ENCODE assay signal across 9 cellular contexts in genomic region chr14:34628681-34629135, GRCh38. TPM values are rescaled to one million over a fixed set of nuclear protein-coding genes. Genes with fewer than 3 reads are reported as not detected.
DNase-seq lines count a peak whose midpoint lies in the region; ATAC-seq, FAIRE-seq and TF ChIP-seq lines count a peak whose summit lies in the region.
"Had no signal": no experiment of that assay in that cellular context is flagged by ENCODE, and none has a peak within 500 bp of the region (broad histone marks: within the 10 kb centered on the region; RNA-seq: fewer than 3 reads in every experiment).

No MANE protein-coding gene starts in this region.

- no peak overlapping the region for H4K5ac ChIP-seq in H1 (ENCODE audit: insufficient read length, low read depth, low read length)

- H3K36me3 ChIP-seq in H1 (ENCODE audit: control insufficient read depth in 2 of 4, insufficient read depth in 4 of 4, low read length in 3 of 4), result no peaks in the 10 kb centered on the region
- no peaks in the 10 kb centered on the region for H3K36me3 ChIP-seq in neural cell (ENCODE audit: insufficient read depth, low read length)

- H4K20me1 ChIP-seq in H1 (replicated peaks in 1 of 2; ENCODE audit: control insufficient read depth in 1 of 2, insufficient read depth in 2 of 2, low read length in 2 of 2), result no peaks in the 10 kb centered on the region
- H4K20me1 ChIP-seq in neural cell (ENCODE audit: insufficient read depth), result no peaks in the 10 kb centered on the region

- H3K4me2 ChIP-seq in H1 (ENCODE audit: insufficient read depth in 1 of 2, low read depth in 2 of 2, low read length in 2 of 2), result peak overlapping the region; percentile 70 to 72
- peak overlapping the region; percentile 74 for H3K4me2 ChIP-seq in neural cell (ENCODE audit: low read length)

- H2BK12ac ChIP-seq in H1 (ENCODE audit: low read depth, low read length), result no peak overlapping the region

- H3K79me1 ChIP-seq in H1 (ENCODE audit: low read depth, low read length), result no peaks in the 10 kb centered on the region

- FAIRE-seq in H1 (lab: Jason Lieb, UNC), result no peak
- FAIRE-seq: G401.6 had no signal

- H4K8ac ChIP-seq in H1 (ENCODE audit: extremely low read depth, insufficient read depth, low read length), result no peak overlapping the region

- H3K27me3 ChIP-seq in H1 (replicated peaks in 1 of 4; ENCODE audit: control insufficient read depth in 3 of 4, extremely low read depth in 1 of 4, insufficient read depth in 3 of 4, low read length in 3 of 4) (no peaks in the 10 kb centered on the region), neural cell (ENCODE audit: insufficient read depth, low read depth, low read length) (no peaks in the 10 kb centered on the region)

- H3K56ac ChIP-seq in H1 (replicated peaks; ENCODE audit: insufficient read length, low read depth, low read length), result no peak overlapping the region

- no peak for ATAC-seq in GM19397 (IDR thresholded peaks at IDR 0.05; ENCODE audit: unreplicated experiment)

- no peak overlapping the region for H2BK120ac ChIP-seq in H1 (replicated peaks; ENCODE audit: low read depth, low read length)

- TF ChIP-seq CTCF in VCaP (conservative IDR thresholded peaks at IDR 0.05), result no peak
- no peak for TF ChIP-seq CTCF in H1 (IDR thresholded peaks at IDR 0.05; ENCODE audit: control extremely low read depth in 1 of 3, insufficient read depth in 1 of 3, low read depth in 1 of 3, low read length in 3 of 3)
- no peak for TF ChIP-seq CTCF in neural cell (IDR thresholded peaks at IDR 0.05; ENCODE audit: poor library complexity, severe bottlenecking)

- H3K9ac ChIP-seq in H1 (replicated peaks in 1 of 4; ENCODE audit: extremely low read depth in 1 of 4, low read depth in 3 of 4, low read length in 3 of 4) (no peak overlapping the region), neural cell (ENCODE audit: low read length) (peak overlapping the region; percentile 93)

- 60% methylated on average over 5 of the region's 5 CpGs; no CpG with 5 or more reads in 1 of the 2 experiments for WGBS in H1 (ENCODE audit: extremely low coverage in 1 of 2, insufficient coverage in 1 of 2, insufficient read length in 1 of 2, insufficient replicate concordance in 2 of 2, low coverage in 1 of 2, low lambda C conversion rate in 2 of 2, missing lambda C conversion rate in 1 of 2), 2 experiments

- H3K9me3 ChIP-seq in H1 (ENCODE audit: insufficient read depth in 2 of 2, low read depth in 1 of 2, low read length in 1 of 2) (no peaks in the 10 kb centered on the region), neural cell (ENCODE audit: low read length) (no peaks in the 10 kb centered on the region)

- TF ChIP-seq EP300 in H1 (IDR thresholded peaks at IDR 0.05; ENCODE audit: borderline replicate concordance in 1 of 2, low read depth in 2 of 2, low read length in 2 of 2) (no peak), neural cell (conservative IDR thresholded peaks at IDR 0.05; ENCODE audit: poor library complexity, severe bottlenecking) (no peak)

- TF ChIP-seq RAD21 in H1 (IDR thresholded peaks at IDR 0.05 in 1 of 2, conservative IDR thresholded peaks at IDR 0.05 in 1 of 2; ENCODE audit: low read depth in 2 of 2, low read length in 2 of 2) (no peak), neural cell (conservative IDR thresholded peaks at IDR 0.05) (no peak)

- no peak overlapping the region for H2BK5ac ChIP-seq in H1 (ENCODE audit: low read depth, low read length)

- no peaks in the 10 kb centered on the region for H3K9me2 ChIP-seq in neural cell (ENCODE audit: insufficient read depth, low read length)

- no peaks in the 10 kb centered on the region for H3F3A ChIP-seq in neural cell (ENCODE audit: insufficient read depth, low read length, poor library complexity, severe bottlenecking)

- no peak overlapping the region for H3K4ac ChIP-seq in H1 (replicated peaks; ENCODE audit: insufficient read length, low read depth, low read length)

- H2AFZ ChIP-seq in H1 (ENCODE audit: low read length) (no peak overlapping the region), neural cell (ENCODE audit: low read depth, low read length) (no peak overlapping the region)

- H2BK15ac ChIP-seq in H1 (ENCODE audit: low read length), result no peak overlapping the region

- H3K18ac ChIP-seq in H1 (ENCODE audit: extremely low read depth, low read length), result no peak overlapping the region

- no peak overlapping the region for H2BK20ac ChIP-seq in H1 (ENCODE audit: low read length)

- H3K79me2 ChIP-seq in H1 (ENCODE audit: control insufficient read depth in 1 of 2, insufficient read depth in 2 of 2, low read length in 2 of 2) (peaks cover 0 to 17% of the 10 kb centered on the region in 2 experiments; a peak in 1 of 4 replicates), neural cell (replicated peaks; ENCODE audit: insufficient read depth, low read length) (peaks cover 21% of the 10 kb centered on the region)

- H3K23me2 ChIP-seq in H1 (ENCODE audit: low read depth, low read length), result peaks cover 4% of the 10 kb centered on the region

- H3K4me3 ChIP-seq in H1 (ENCODE audit: extremely low read depth in 1 of 4, insufficient read depth in 2 of 4, low read depth in 3 of 4, low read length in 4 of 4) (peak overlapping the region; percentile 91 to 99 (median 92); a peak in 5 of 8 replicates), neural cell (ENCODE audit: low read length) (peak overlapping the region; percentile 89)

- H3K4me1 ChIP-seq in H1 (replicated peaks in 1 of 4; ENCODE audit: control insufficient read depth in 3 of 4, insufficient read depth in 4 of 4, low read length in 3 of 4), result peaks cover 0 to 2% (median under 1%) of the 10 kb centered on the region in 4 experiments; a peak in 1 of 7 replicates

- no peak overlapping the region for H3K14ac ChIP-seq in H1 (ENCODE audit: insufficient read length)

- no peak overlapping the region for H2AK5ac ChIP-seq in H1 (ENCODE audit: low read depth, low read length)

- POLR2A ChIA-PET in H1 (lab: Charles Lee; ENCODE audit: partially characterized antibody), result interaction anchor here (1.0 kb wide), 1 partner anchor 18 kb away, joined by 3 read pairs; no protein-coding TSS in a partner anchor

- peak; percentile 47 for DNase-seq in NCI-H510A treated with DMSO at 0.1 percent for 48 hours (lab: John Stamatoyannopoulos, UW)
- DNase-seq in NCI-H510A (lab: John Stamatoyannopoulos, UW), result no peak
- DNase-seq in H1 (ENCODE audit: low read depth in 1 of 2, low spot score in 2 of 2), result no peak
- DNase-seq in NCI-H524 treated with DMSO at 0.1 percent for 48 hours (lab: John Stamatoyannopoulos, UW), result no peak
- DNase-seq in HT-29 (ENCODE audit: low spot score), result no peak

- H4K91ac ChIP-seq in H1 (replicated peaks; ENCODE audit: insufficient read length, low read length), result no peak overlapping the region

- H3K27ac ChIP-seq in VCaP (peak overlapping the region; percentile 86), H1 (ENCODE audit: low read depth, low read length) (no peak overlapping the region), neural cell (ENCODE audit: low read length) (no peak overlapping the region)

- H3K23ac ChIP-seq in H1 (ENCODE audit: insufficient read length), result no peak overlapping the region

- TF ChIP-seq POLR2A in H1 (IDR thresholded peaks at IDR 0.05; ENCODE audit: control extremely low read depth in 1 of 2, low read depth in 2 of 2, low read length in 2 of 2), result no peak

- CTCF ChIA-PET in H1 (lab: Charles Lee; ENCODE audit: partially characterized antibody), result no interaction called here

TF ChIP-seq in H1, 55 proteins besides CTCF, POLR2A, EP300 and RAD21:
- TF ChIP-seq JUND (IDR thresholded peaks at IDR 0.05; ENCODE audit: low read length), result no peak
- no peak for TF ChIP-seq ZNF274 (IDR thresholded peaks at IDR 0.05; ENCODE audit: borderline replicate concordance, extremely low read depth, low read length)
- TF ChIP-seq CBX8 (IDR thresholded peaks at IDR 0.05; ENCODE audit: borderline replicate concordance, low read depth, low read length), result no peak
- TF ChIP-seq RBBP5 (IDR thresholded peaks at IDR 0.05; ENCODE audit: borderline replicate concordance, low read depth, low read length), result no peak
- no peak for TF ChIP-seq POLR2AphosphoS5 (IDR thresholded peaks at IDR 0.05; ENCODE audit: low read depth, low read length)
- TF ChIP-seq CHD2 (IDR thresholded peaks at IDR 0.05; ENCODE audit: low read length), result no peak
- no peak for TF ChIP-seq PHF8 (conservative IDR thresholded peaks at IDR 0.05; ENCODE audit: low read depth, low read length)

TF ChIP-seq in neural cell, 6 proteins besides CTCF, POLR2A, EP300 and RAD21 (continues in another document):
- TF ChIP-seq, protein P1, sequence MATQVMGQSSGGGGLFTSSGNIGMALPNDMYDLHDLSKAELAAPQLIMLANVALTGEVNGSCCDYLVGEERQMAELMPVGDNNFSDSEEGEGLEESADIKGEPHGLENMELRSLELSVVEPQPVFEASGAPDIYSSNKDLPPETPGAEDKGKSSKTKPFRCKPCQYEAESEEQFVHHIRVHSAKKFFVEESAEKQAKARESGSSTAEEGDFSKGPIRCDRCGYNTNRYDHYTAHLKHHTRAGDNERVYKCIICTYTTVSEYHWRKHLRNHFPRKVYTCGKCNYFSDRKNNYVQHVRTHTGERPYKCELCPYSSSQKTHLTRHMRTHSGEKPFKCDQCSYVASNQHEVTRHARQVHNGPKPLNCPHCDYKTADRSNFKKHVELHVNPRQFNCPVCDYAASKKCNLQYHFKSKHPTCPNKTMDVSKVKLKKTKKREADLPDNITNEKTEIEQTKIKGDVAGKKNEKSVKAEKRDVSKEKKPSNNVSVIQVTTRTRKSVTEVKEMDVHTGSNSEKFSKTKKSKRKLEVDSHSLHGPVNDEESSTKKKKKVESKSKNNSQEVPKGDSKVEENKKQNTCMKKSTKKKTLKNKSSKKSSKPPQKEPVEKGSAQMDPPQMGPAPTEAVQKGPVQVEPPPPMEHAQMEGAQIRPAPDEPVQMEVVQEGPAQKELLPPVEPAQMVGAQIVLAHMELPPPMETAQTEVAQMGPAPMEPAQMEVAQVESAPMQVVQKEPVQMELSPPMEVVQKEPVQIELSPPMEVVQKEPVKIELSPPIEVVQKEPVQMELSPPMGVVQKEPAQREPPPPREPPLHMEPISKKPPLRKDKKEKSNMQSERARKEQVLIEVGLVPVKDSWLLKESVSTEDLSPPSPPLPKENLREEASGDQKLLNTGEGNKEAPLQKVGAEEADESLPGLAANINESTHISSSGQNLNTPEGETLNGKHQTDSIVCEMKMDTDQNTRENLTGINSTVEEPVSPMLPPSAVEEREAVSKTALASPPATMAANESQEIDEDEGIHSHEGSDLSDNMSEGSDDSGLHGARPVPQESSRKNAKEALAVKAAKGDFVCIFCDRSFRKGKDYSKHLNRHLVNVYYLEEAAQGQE (IDR thresholded peaks at IDR 0.05; ENCODE audit: borderline replicate concordance), result no peak

RNA-seq across cellular contexts. Expression of gene SNX6, which starts 1.2 kb away (rescaled TPM):
- 54.8 and 71.1 TPM in 2 replicates for total RNA-seq in H1 (2021; fragmentation: NEBNext Ultra II Directional; extraction: Animal tissue kit (Norgen Biotek cat#: 25700))
- polyA plus RNA-seq in H1 (2011; rRNA removed) (28.0 and 53.4 TPM in 2 replicates), neural cell (129 and 138 TPM in 2 replicates)
- polyA plus RNA-seq in H1 (2011; cell fraction: cytosol; rRNA removed), result 53.0 TPM
- 6.4 TPM for polyA plus RNA-seq in H1 (2011; cell fraction: nucleus; rRNA removed)
- polyA plus RNA-seq in H1 (2012, experiment 1 of 2), result 31.2 to 76.1 TPM (median 42.9 TPM) in 4 replicates
- 6.2 TPM for polyA plus RNA-seq in H1 (2012, experiment 2 of 2)
- polyA plus RNA-seq in H1 (2013, experiment 1 of 2), result 51.5 TPM
- 51.7 TPM for polyA plus RNA-seq in H1 (2013, experiment 2 of 2)
- 18.0 and 28.3 TPM in 2 replicates for polyA minus RNA-seq in H1 (2011; rRNA and poly(A)+ RNA removed)
- 16.6 TPM for polyA minus RNA-seq in H1 (2011; cell fraction: cytosol; rRNA and poly(A)+ RNA removed)
- polyA minus RNA-seq in H1 (2011; cell fraction: nucleus; rRNA and poly(A)+ RNA removed), result 18.0 TPM
- polyA minus RNA-seq in neural cell, result 170 and 205 TPM in 2 replicates
- 9.4 and 9.8 TPM in 2 replicates for total RNA-seq in HT-29 (2014; rRNA removed; shearing (Covaris generic))
